2 cellular contexts compared by ENCODE assay signal in the genomic region with DNA sequence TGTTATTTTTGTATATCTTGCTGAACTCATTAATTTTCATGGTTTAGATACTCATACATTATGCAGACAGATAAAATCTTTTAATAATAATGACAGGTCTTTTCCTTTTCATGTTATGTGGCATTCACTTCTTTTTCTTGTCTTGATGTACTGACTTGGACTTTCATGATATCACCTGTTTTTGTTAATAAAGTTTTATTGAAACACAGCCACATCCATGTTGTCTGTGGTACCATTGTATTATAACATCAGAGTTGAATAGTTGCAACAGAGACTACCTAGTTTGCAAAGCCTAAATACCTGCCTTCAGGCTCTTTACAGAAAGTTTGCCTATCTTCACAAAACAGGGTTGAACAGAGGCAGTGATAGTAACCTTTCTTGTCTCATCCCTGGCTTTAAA.
TF ChIP-seq lines count a peak whose summit lies in the region.

No MANE protein-coding gene starts in this region.

TF ChIP-seq in GM12878, 131 proteins besides CTCF, POLR2A, EP300 and RAD21:
- no peak for TF ChIP-seq KAT2A (conservative IDR thresholded peaks at IDR 0.05; ENCODE audit: control insufficient read depth, low read depth, low read length)
- TF ChIP-seq, protein P1, sequence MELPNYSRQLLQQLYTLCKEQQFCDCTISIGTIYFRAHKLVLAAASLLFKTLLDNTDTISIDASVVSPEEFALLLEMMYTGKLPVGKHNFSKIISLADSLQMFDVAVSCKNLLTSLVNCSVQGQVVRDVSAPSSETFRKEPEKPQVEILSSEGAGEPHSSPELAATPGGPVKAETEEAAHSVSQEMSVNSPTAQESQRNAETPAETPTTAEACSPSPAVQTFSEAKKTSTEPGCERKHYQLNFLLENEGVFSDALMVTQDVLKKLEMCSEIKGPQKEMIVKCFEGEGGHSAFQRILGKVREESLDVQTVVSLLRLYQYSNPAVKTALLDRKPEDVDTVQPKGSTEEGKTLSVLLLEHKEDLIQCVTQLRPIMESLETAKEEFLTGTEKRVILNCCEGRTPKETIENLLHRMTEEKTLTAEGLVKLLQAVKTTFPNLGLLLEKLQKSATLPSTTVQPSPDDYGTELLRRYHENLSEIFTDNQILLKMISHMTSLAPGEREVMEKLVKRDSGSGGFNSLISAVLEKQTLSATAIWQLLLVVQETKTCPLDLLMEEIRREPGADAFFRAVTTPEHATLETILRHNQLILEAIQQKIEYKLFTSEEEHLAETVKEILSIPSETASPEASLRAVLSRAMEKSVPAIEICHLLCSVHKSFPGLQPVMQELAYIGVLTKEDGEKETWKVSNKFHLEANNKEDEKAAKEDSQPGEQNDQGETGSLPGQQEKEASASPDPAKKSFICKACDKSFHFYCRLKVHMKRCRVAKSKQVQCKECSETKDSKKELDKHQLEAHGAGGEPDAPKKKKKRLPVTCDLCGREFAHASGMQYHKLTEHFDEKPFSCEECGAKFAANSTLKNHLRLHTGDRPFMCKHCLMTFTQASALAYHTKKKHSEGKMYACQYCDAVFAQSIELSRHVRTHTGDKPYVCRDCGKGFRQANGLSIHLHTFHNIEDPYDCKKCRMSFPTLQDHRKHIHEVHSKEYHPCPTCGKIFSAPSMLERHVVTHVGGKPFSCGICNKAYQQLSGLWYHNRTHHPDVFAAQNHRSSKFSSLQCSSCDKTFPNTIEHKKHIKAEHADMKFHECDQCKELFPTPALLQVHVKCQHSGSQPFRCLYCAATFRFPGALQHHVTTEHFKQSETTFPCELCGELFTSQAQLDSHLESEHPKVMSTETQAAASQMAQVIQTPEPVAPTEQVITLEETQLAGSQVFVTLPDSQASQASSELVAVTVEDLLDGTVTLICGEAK (IDR thresholded peaks at IDR 0.05; ENCODE audit: borderline replicate concordance): peak; percentile 91

TF ChIP-seq in K562, 482 proteins besides CTCF, POLR2A, EP300 and RAD21:
- TF ChIP-seq ZNF253 (CRISPR knock-in tag; conservative IDR thresholded peaks at IDR 0.05) (no peak), PPARD (CRISPR knock-in tag; IDR thresholded peaks at IDR 0.05) (no peak), ZFPM2 (CRISPR knock-in tag; IDR thresholded peaks at IDR 0.05) (no peak)
- TF ChIP-seq, protein P1 (IDR thresholded peaks at IDR 0.05): peak; percentile 66
- TF ChIP-seq, protein P1 (CRISPR knock-in tag; IDR thresholded peaks at IDR 0.05): no peak
